Comparison of ENCODE assay signal across 8 cellular contexts in genomic region chr3:40309925-40310635, GRCh38. TPM values are rescaled to one million over a fixed set of nuclear protein-coding genes. Genes with fewer than 3 reads are reported as not detected.
DNase-seq lines count a peak whose midpoint lies in the region; ATAC-seq, FAIRE-seq and TF ChIP-seq lines count a peak whose summit lies in the region.

No MANE protein-coding gene starts in this region.

- intact Hi-C loops in activated CD4-positive, alpha-beta T cell treated with anti-CD3 and anti-CD28 coated beads, Interleukin-2, amount 10 ng/mL, durations not matched to agents 24 days and 14 days (cut with micrococcal nuclease) = loop anchor here (1.0 to 10.0 kb wide), 6 partner anchors 143 to 1651 kb away; partner anchors contain the start of genes CTNNB1, RPL14, RPSA and ZNF621
- intact Hi-C loops in testis (cut with DNase I; ENCODE audit: low total_unique reads) = loop anchor here (10.0 kb wide), 1 partner anchor 145 kb away; the partner anchor contains the start of gene RPL14

- H3K4me1 Mint-ChIP-seq in activated CD4-positive, alpha-beta T cell treated with anti-CD3 and anti-CD28 coated beads, Interleukin-2, amount 10 ng/mL, durations not matched to agents 24 days and 14 days = peaks cover 17% of the 10 kb centered on the region

- H3K9me3 ChIP-seq in ES-I3 (ENCODE audit: control insufficient read depth, insufficient read depth, low read length) (no peaks in the 10 kb centered on the region), testis (no peaks in the 10 kb centered on the region)

- H3K36me3 Mint-ChIP-seq in activated CD4-positive, alpha-beta T cell treated with anti-CD3 and anti-CD28 coated beads, Interleukin-2, amount 10 ng/mL, durations not matched to agents 24 days and 14 days (ENCODE audit: low read depth) = peaks cover 31% of the 10 kb centered on the region

- no peaks in the 10 kb centered on the region for H3K27me3 Mint-ChIP-seq in activated CD4-positive, alpha-beta T cell treated with anti-CD3 and anti-CD28 coated beads, Interleukin-2, amount 10 ng/mL, durations not matched to agents 24 days and 14 days

- peak overlapping the region; percentile 60 for H3K4me3 ChIP-seq in epithelial cell of esophagus (ENCODE audit: low read length)
- H3K4me3 ChIP-seq in testis = peak overlapping the region; percentile 98

- 0 to 1% methylated on average over 40 to 47 of the region's 47 CpGs for WGBS in testis, 2 donors

- H3K9ac ChIP-seq in ES-I3 (ENCODE audit: low read depth, low read length) = peak overlapping the region; percentile 91

- DNase-seq in HTR-8/SVneo (ENCODE audit: insufficient read length, low spot score) = peak; percentile 17
- DNase-seq in activated CD4-positive, alpha-beta T cell treated with anti-CD3 and anti-CD28 coated beads, Interleukin-2, amount 10 ng/mL, durations not matched to agents 24 days and 14 days = no peak
- peak; percentile 45 for DNase-seq in epithelial cell of esophagus (ENCODE audit: low read depth)
- DNase-seq in midbrain (lab: John Stamatoyannopoulos, UW) = peak; percentile 49
- peak; percentile 61 for DNase-seq in testis

- H3K9me3 Mint-ChIP-seq in activated CD4-positive, alpha-beta T cell treated with anti-CD3 and anti-CD28 coated beads, Interleukin-2, amount 10 ng/mL, durations not matched to agents 24 days and 14 days = no peaks in the 10 kb centered on the region

- H3K4me1 ChIP-seq in ES-I3 (ENCODE audit: insufficient read depth, low read length) = no peaks in the 10 kb centered on the region
- peaks cover 14% of the 10 kb centered on the region for H3K4me1 ChIP-seq in testis

- no peaks in the 10 kb centered on the region for H3K27me3 ChIP-seq in testis

- TF ChIP-seq POLR2A in testis (IDR thresholded peaks at IDR 0.05) = no peak

- H3K36me3 ChIP-seq in ES-I3 (ENCODE audit: insufficient read depth, low read length) (peaks cover 8% of the 10 kb centered on the region), testis (ENCODE audit: low read depth, missing control alignments) (no peaks in the 10 kb centered on the region)

- peak overlapping the region; percentile 99 for H3K27ac Mint-ChIP-seq in activated CD4-positive, alpha-beta T cell treated with anti-CD3 and anti-CD28 coated beads, Interleukin-2, amount 10 ng/mL, durations not matched to agents 24 days and 14 days

- H3K27ac ChIP-seq in testis = peak overlapping the region; percentile 93 to 98

- peak overlapping the region; percentile 100 for H3K4me3 Mint-ChIP-seq in activated CD4-positive, alpha-beta T cell treated with anti-CD3 and anti-CD28 coated beads, Interleukin-2, amount 10 ng/mL, durations not matched to agents 24 days and 14 days

- TF ChIP-seq CTCF in epithelial cell of esophagus (IDR thresholded peaks at IDR 0.05; ENCODE audit: insufficient read depth, low read depth, low read length, missing control alignments) = no peak
- no peak for TF ChIP-seq CTCF in testis (IDR thresholded peaks at IDR 0.05)

- FAIRE-seq in HTR-8/SVneo (lab: Jason Lieb, UNC) = no peak

- ATAC-seq in GM21447 (IDR thresholded peaks at IDR 0.05; ENCODE audit: unreplicated experiment) = peak; percentile 26
- no peak for ATAC-seq in GM18520 (IDR thresholded peaks at IDR 0.05; ENCODE audit: unreplicated experiment)

RNA-seq across cellular contexts. Expression of gene EIF1B, which starts 0.6 kb away (rescaled TPM):
- 46.1 and 47.7 TPM in 2 replicates for total RNA-seq in activated CD4-positive, alpha-beta T cell treated with anti-CD3 and anti-CD28 coated beads, Interleukin-2, amount 10 ng/mL, durations not matched to agents 24 days and 14 days
- 10 to 100 TPM; 28.6 to 49.6 TPM for total RNA-seq in testis
- 165 TPM for polyA plus RNA-seq in testis (ENCODE audit: insufficient read depth, low read depth, low replicate concordance)
